In the genomic region with DNA sequence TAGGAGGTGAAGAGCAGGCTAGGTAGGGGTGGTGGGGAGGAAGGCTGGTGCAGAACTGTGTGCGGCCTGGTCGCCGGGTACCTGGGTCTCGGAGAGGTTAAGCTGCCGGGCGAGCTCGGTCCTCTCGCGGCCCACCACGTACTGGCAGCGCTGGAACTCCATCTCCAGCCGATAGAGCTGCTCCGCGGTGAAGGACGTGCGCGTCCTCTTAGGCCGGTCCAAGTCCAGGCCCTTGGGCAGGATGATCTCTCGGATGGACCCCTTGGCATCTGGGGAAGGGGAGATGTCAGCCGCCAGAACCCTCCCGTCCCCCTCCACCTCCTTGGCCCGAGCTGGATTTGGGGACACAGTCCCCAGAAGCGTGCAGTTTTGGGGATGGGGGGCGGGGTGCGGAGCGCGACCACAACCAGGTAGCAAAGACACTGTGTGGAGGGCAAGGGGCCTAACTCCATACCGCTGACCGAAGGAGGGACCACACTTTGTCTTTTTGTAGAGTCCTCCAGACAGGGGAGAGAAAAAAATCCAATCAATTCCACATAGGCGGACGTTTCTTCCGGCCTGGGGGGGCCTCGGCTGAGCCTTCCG, we compare ENCODE assay signal across 14 cellular contexts. TPM values are rescaled to one million over a fixed set of nuclear protein-coding genes. Genes with fewer than 3 reads are reported as not detected.
A peak's percentile ranks its signal among the peaks of the same experiment; 100 is the strongest.
DNase-seq lines count a peak whose midpoint lies in the region; ATAC-seq and TF ChIP-seq lines count a peak whose summit lies in the region.
"Had no signal": no experiment of that assay in that cellular context is flagged by ENCODE, and none has a peak within 500 bp of the region (broad histone marks: within the 10 kb centered on the region; RNA-seq: fewer than 3 reads in every experiment).

No MANE protein-coding gene starts in this region.

- H3K36me3 ChIP-seq in esophagus squamous epithelium (no peaks in the 10 kb centered on the region), trophoblast cell (ENCODE audit: control insufficient read depth in 1 of 2, insufficient read depth in 2 of 2, low read length in 2 of 2) (no peaks in the 10 kb centered on the region), body of pancreas (replicated peaks in 1 of 2; ENCODE audit: insufficient read depth in 1 of 2, low read depth in 2 of 2) (no peaks in the 10 kb centered on the region), left lung (no peaks in the 10 kb centered on the region)
- H3K36me3 ChIP-seq: neutrophil had no signal

- TF ChIP-seq POLR2A in esophagus squamous epithelium (IDR thresholded peaks at IDR 0.05) = no peak
- TF ChIP-seq POLR2A in body of pancreas (IDR thresholded peaks at IDR 0.05) = no peak

- H2BK12ac ChIP-seq in trophoblast cell (ENCODE audit: low read length) = no peak overlapping the region

- H4K12ac ChIP-seq in trophoblast cell (ENCODE audit: low read depth, low read length) = no peak overlapping the region

- ATAC-seq in body of pancreas (no peak), left lung (no peak)
- ATAC-seq in activated T-cell treated with anti-CD3 and anti-CD28 coated beads, Interleukin-2, amount 50 U/mL, for 4 hours = no peak

- no peak overlapping the region for H4K91ac ChIP-seq in trophoblast cell (ENCODE audit: low read depth, low read length)

- H3K14ac ChIP-seq in trophoblast cell (ENCODE audit: low read length) = no peak overlapping the region

- peak; percentile 12 for DNase-seq in DMS114 treated with DMSO at 0.1 percent for 48 hours (lab: John Stamatoyannopoulos, UW; ENCODE audit: unreplicated experiment)
- DNase-seq in LNCaP clone FGC (ENCODE audit: low read depth) = no peak
- no peak for DNase-seq in esophagus squamous epithelium (lab: John Stamatoyannopoulos, UW)
- DNase-seq in trophoblast cell = no peak
- DNase-seq in body of pancreas = no peak
- DNase-seq in activated gamma-delta T cell (lab: John Stamatoyannopoulos, UW) = no peak
- DNase-seq in left lung = no peak
- no peak for DNase-seq in activated T-cell treated with anti-CD3 and anti-CD28 coated beads, Interleukin-2, amount 50 U/mL, for 4 hours
- DNase-seq: COR-L47; erythroblast; KBM-7; NCI-H2029; stimulated activated naive CD4-positive, alpha-beta T cell had no signal

- H3K18ac ChIP-seq in trophoblast cell (ENCODE audit: low read length) = no peak overlapping the region

- peaks cover 76% of the 10 kb centered on the region for H3K27me3 Mint-ChIP-seq in activated T-cell treated with anti-CD3 and anti-CD28 coated beads, Interleukin-2, amount 50 U/mL, for 4 hours (ENCODE audit: low read depth)

- H3K23ac ChIP-seq in trophoblast cell (ENCODE audit: low read length) = no peak overlapping the region

- H3K36me3 Mint-ChIP-seq in activated T-cell treated with anti-CD3 and anti-CD28 coated beads, Interleukin-2, amount 50 U/mL, for 4 hours (ENCODE audit: insufficient read depth) = no peaks in the 10 kb centered on the region

- H2BK5ac ChIP-seq in trophoblast cell (ENCODE audit: low read depth, low read length, poor library complexity) = no peak overlapping the region

- no peaks in the 10 kb centered on the region for H3K79me2 ChIP-seq in trophoblast cell (ENCODE audit: control insufficient read depth, insufficient read depth, low read length, poor library complexity)

- H3K9me3 ChIP-seq in esophagus squamous epithelium = no peaks in the 10 kb centered on the region
- H3K9me3 ChIP-seq in trophoblast cell (ENCODE audit: insufficient read depth, low read depth, low read length) = peaks cover 14% of the 10 kb centered on the region
- H3K9me3 ChIP-seq in body of pancreas = no peaks in the 10 kb centered on the region
- H3K9me3 ChIP-seq in left lung = no peaks in the 10 kb centered on the region
- H3K9me3 ChIP-seq: neutrophil had no signal

- WGBS in esophagus squamous epithelium, 2 donors = 15 to 61% methylated on average over 4 to 20 of the region's 34 CpGs
- WGBS in trophoblast cell (ENCODE audit: extremely low coverage, insufficient coverage, insufficient read length) = no CpG with 5 or more reads among the region's 34 CpGs
- WGBS in body of pancreas, 2 donors = 32 to 42% methylated on average over 6 to 34 of the region's 34 CpGs

- no peak overlapping the region for H3K27ac ChIP-seq in esophagus squamous epithelium
- H3K27ac ChIP-seq in trophoblast cell (ENCODE audit: low read depth, low read length) = no peak overlapping the region
- no peak overlapping the region for H3K27ac ChIP-seq in body of pancreas
- H3K27ac ChIP-seq in left lung = no peak overlapping the region
- H3K27ac ChIP-seq: neutrophil had no signal

- H3K9ac ChIP-seq in trophoblast cell (ENCODE audit: low read length) = no peak overlapping the region

- H4K8ac ChIP-seq in trophoblast cell (ENCODE audit: low read depth, low read length) = no peak overlapping the region

- intact Hi-C loops in esophagus squamous epithelium (cut with DNase I) (no loop called here), body of pancreas (cut with DNase I) (no loop called here), left lung (cut with DNase I) (no loop called here)

- no peak overlapping the region for H2AK5ac ChIP-seq in trophoblast cell (ENCODE audit: low read length)

- H3K27me3 ChIP-seq in esophagus squamous epithelium (peaks cover 31 to 100% (median 57%) of the 10 kb centered on the region in 4 donors), trophoblast cell (ENCODE audit: insufficient read depth, low read length) (peaks cover 96% of the 10 kb centered on the region), body of pancreas (peaks cover 3 to 69% of the 10 kb centered on the region in 2 donors), left lung (peaks cover 95 to 100% of the 10 kb centered on the region in 2 donors)

- peaks cover 2% of the 10 kb centered on the region for H3K79me1 ChIP-seq in trophoblast cell (ENCODE audit: low read length)

- peak overlapping the region; percentile 99 for H3K4me2 ChIP-seq in trophoblast cell (ENCODE audit: low read length)

- H3K4me1 Mint-ChIP-seq in activated T-cell treated with anti-CD3 and anti-CD28 coated beads, Interleukin-2, amount 50 U/mL, for 4 hours (ENCODE audit: low read depth) = peaks cover 26% of the 10 kb centered on the region

- no peak overlapping the region for H3K4ac ChIP-seq in trophoblast cell (ENCODE audit: low read depth, low read length)

- peak overlapping the region; percentile 45 for H3K4me3 ChIP-seq in LNCaP clone FGC (ENCODE audit: low read depth, low read length)
- peak overlapping the region in 3 of 4 donors; percentile 14 to 62 (median 42) for H3K4me3 ChIP-seq in esophagus squamous epithelium
- H3K4me3 ChIP-seq in trophoblast cell (ENCODE audit: low read depth, low read length) = no peak overlapping the region
- no peak overlapping the region for H3K4me3 ChIP-seq in body of pancreas
- H3K4me3 ChIP-seq in left lung = no peak overlapping the region

- H3K4me3 Mint-ChIP-seq in activated T-cell treated with anti-CD3 and anti-CD28 coated beads, Interleukin-2, amount 50 U/mL, for 4 hours = no peak overlapping the region

- no peak overlapping the region for H2AFZ ChIP-seq in trophoblast cell (ENCODE audit: insufficient read depth, low read length, poor library complexity)

- no peak overlapping the region for H2BK120ac ChIP-seq in trophoblast cell (ENCODE audit: insufficient read depth, low read length, poor library complexity)

- H3K4me1 ChIP-seq in esophagus squamous epithelium = peaks cover 17 to 78% (median 26%) of the 10 kb centered on the region in 3 donors
- H3K4me1 ChIP-seq in trophoblast cell (ENCODE audit: control insufficient read depth in 1 of 2, insufficient read depth in 2 of 2, low read length in 2 of 2) = peaks cover 11 to 32% of the 10 kb centered on the region in 2 experiments
- peaks cover 56% of the 10 kb centered on the region for H3K4me1 ChIP-seq in body of pancreas
- H3K4me1 ChIP-seq in left lung = peaks cover 9 to 28% of the 10 kb centered on the region in 2 donors

- TF ChIP-seq CTCF in LNCaP clone FGC (IDR thresholded peaks at IDR 0.05; ENCODE audit: control insufficient read depth, extremely low read depth, insufficient read depth) = no peak
- no peak for TF ChIP-seq CTCF in esophagus squamous epithelium (IDR thresholded peaks at IDR 0.05)
- TF ChIP-seq CTCF in body of pancreas (IDR thresholded peaks at IDR 0.05) = no peak
- TF ChIP-seq CTCF in left lung (IDR thresholded peaks at IDR 0.05) = no peak

- no peaks in the 10 kb centered on the region for H3K9me3 Mint-ChIP-seq in activated T-cell treated with anti-CD3 and anti-CD28 coated beads, Interleukin-2, amount 50 U/mL, for 4 hours

RNA-seq across cellular contexts. Expression of gene VAX1, which starts 1.6 kb away (rescaled TPM):
- total RNA-seq in esophagus squamous epithelium (under 1 TPM in 1 of 4 donors, not detected in 3; 0.13 TPM), body of pancreas (not detected), left lung (not detected)
- polyA plus RNA-seq in trophoblast cell (2013) = 0.01 TPM in 1 of 2 replicates, not detected in the other
- not detected for total RNA-seq in activated T-cell treated with anti-CD3 and anti-CD28 coated beads, Interleukin-2, amount 50 U/mL, for 4 hours

Comparison
In these comparisons a context has a peak if more than half of its experiments do, and no peak if none do; other contexts are left out.
1. H3K4me3 ChIP-seq: peak in LNCaP clone FGC (single experiment) and esophagus squamous epithelium (3 of 4); none in trophoblast cell (single experiment), body of pancreas (0 of 2) and left lung (0 of 2).